29 cellular contexts compared by ENCODE assay signal in the genomic region with DNA sequence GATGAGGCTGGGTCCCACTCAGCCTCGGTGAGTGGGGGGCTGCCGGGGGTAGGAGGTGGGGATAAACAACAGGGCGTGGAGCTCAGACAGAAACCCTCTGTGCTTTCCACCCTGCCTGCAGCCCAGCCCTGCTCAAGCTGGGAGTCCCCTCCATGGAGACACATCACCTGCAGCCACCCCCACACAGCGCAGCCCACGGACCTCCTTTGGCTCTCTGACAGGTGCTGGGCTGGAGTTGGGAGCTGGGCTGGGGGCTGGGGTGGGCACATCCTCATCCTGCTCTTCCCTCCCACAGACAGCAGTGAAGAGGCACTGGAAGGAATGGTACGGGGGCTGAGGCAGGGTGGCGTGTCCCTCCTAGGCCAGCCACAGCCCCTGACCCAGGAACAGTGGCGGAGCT. TPM values are rescaled to one million over a fixed set of nuclear protein-coding genes. Genes with fewer than 3 reads are reported as not detected.
"Had no signal": no experiment of that assay in that cellular context is flagged by ENCODE, and none has a peak within 500 bp of the region (broad histone marks: within the 10 kb centered on the region; RNA-seq: fewer than 3 reads in every experiment).

No MANE protein-coding gene starts in this region.

- H3K4me2 ChIP-seq: hepatocyte had no signal

- H3K4me3 ChIP-seq: heart right ventricle, hepatocyte, left lung, lower lobe of right lung, ovary, prostate gland, sigmoid colon, spleen, tibial nerve, uterus had no signal

- H3K27ac ChIP-seq: heart right ventricle, hepatocyte, left lung, lower lobe of right lung, neutrophil, ovary, prostate gland, sigmoid colon, spleen, tibial nerve, uterus had no signal

- DNase-seq: heart right ventricle; kidney glomerular epithelial cell; left cardiac atrium; left lung; lower lobe of right lung; mammary epithelial cell; mesenchymal stem cell; naive thymus-derived CD8-positive, alpha-beta T cell; occipital lobe; ovary; retina; right cardiac atrium; sigmoid colon; small intestine; spleen; stimulated activated CD4-positive, alpha-beta T cell treated with anti-CD3 and anti-CD28 coated beads, Interleukin-4, amount 100 ng/mL, for 24 hours; stimulated activated naive CD4-positive, alpha-beta T cell treated with Interleukin-2 at 50 U/mL for 16 hours; stimulated activated naive CD8-positive, alpha-beta T cell treated with anti-CD3 and anti-CD28 coated beads, Interleukin-15, amount 100 ng/mL, for 72 hours; substantia nigra; uterus had no signal

- H3K9me3 ChIP-seq: heart right ventricle, left lung, lower lobe of right lung, neutrophil, ovary, prostate gland, sigmoid colon, spleen, tibial nerve, uterus had no signal

- H3K36me3 ChIP-seq: heart right ventricle, lower lobe of right lung, neutrophil, ovary, prostate gland, sigmoid colon, spleen, uterus had no signal

- H3K79me2 ChIP-seq: hepatocyte had no signal

- H2AFZ ChIP-seq: hepatocyte had no signal

- H3K27me3 ChIP-seq: heart right ventricle, hepatocyte, left lung, neutrophil, ovary, sigmoid colon, spleen, tibial nerve, uterus had no signal

- H3K4me1 ChIP-seq: heart right ventricle, left lung, lower lobe of right lung, prostate gland, sigmoid colon, spleen, tibial nerve, uterus had no signal

RNA-seq across cellular contexts. Expression of a gene that starts 1.9 kb away (rescaled TPM):
- total RNA-seq: heart right ventricle; hepatocyte; left cardiac atrium; left lung; liver; lower lobe of right lung; mammary epithelial cell; mucosa of gallbladder; naive thymus-derived CD8-positive, alpha-beta T cell; neural crest cell; occipital lobe; ovary; right cardiac atrium; sigmoid colon; spleen; temporal lobe; tibial nerve; ureter; uterus had no signal

RNA-seq across cellular contexts. Expression of a gene that starts 16.8 kb away (rescaled TPM):
- total RNA-seq: heart right ventricle; left cardiac atrium; left lung; liver; lower lobe of right lung; naive thymus-derived CD8-positive, alpha-beta T cell; neural crest cell; occipital lobe; ovary; prostate gland; right cardiac atrium; sigmoid colon; spleen; temporal lobe; tibial nerve; ureter; uterus had no signal

RNA-seq across cellular contexts. Expression of a gene that starts 19.7 kb away (rescaled TPM):
- total RNA-seq: heart right ventricle; hepatocyte; left cardiac atrium; left lung; liver; lower lobe of right lung; mammary epithelial cell; mucosa of gallbladder; naive thymus-derived CD8-positive, alpha-beta T cell; neural crest cell; occipital lobe; ovary; prostate gland; right cardiac atrium; sigmoid colon; spleen; temporal lobe; tibial nerve; ureter; uterus had no signal
